Comparison of ENCODE assay signal across 2 cellular contexts in the genomic region with DNA sequence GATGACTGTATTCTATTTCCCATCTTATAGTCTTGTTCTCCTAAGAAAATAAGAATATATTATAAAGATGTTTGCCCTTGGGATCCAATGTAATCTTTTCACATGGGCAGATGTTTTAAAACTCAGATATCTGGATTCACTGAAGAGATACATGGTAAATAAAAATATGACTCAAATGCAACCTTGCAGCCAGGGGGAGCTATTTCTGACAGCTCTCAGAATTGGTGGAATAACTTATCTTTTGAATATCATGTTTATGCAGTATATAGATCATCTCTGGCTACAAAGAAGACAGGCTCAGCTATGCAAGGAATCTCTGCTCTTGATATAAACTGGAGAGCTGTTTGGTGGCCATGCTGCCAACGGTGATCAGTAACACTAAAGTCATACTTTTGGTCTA.
TF ChIP-seq lines count a peak whose summit lies in the region.

No MANE protein-coding gene starts in this region.

TF ChIP-seq in SK-N-SH, 30 proteins besides CTCF, POLR2A, EP300 and RAD21:
- TF ChIP-seq MEF2A (IDR thresholded peaks at IDR 0.05; ENCODE audit: borderline replicate concordance, low read depth) = no peak
- no peak for TF ChIP-seq EZH2phosphoT487 (IDR thresholded peaks at IDR 0.05; ENCODE audit: borderline replicate concordance, low read depth)
- TF ChIP-seq POLR2AphosphoS5 (IDR thresholded peaks at IDR 0.05; ENCODE audit: low read depth, low read length) = no peak
- TF ChIP-seq MXI1 (IDR thresholded peaks at IDR 0.05; ENCODE audit: low read depth, low read length) = no peak
- TF ChIP-seq RCOR1 (IDR thresholded peaks at IDR 0.05; ENCODE audit: low read length) = no peak
- no peak for TF ChIP-seq JUND (IDR thresholded peaks at IDR 0.05)
- TF ChIP-seq FOSL2 (IDR thresholded peaks at IDR 0.05; ENCODE audit: borderline replicate concordance, low read depth) = no peak
- TF ChIP-seq, protein P1, sequence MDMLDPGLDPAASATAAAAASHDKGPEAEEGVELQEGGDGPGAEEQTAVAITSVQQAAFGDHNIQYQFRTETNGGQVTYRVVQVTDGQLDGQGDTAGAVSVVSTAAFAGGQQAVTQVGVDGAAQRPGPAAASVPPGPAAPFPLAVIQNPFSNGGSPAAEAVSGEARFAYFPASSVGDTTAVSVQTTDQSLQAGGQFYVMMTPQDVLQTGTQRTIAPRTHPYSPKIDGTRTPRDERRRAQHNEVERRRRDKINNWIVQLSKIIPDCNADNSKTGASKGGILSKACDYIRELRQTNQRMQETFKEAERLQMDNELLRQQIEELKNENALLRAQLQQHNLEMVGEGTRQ (IDR thresholded peaks at IDR 0.05; ENCODE audit: borderline replicate concordance, low read depth, low read length) = no peak
- TF ChIP-seq SMC3 (IDR thresholded peaks at IDR 0.05; ENCODE audit: low read depth, low read length) = no peak
- no peak for TF ChIP-seq FOXJ3 (CRISPR knock-in tag; IDR thresholded peaks at IDR 0.05)
- no peak for TF ChIP-seq IRF3 (IDR thresholded peaks at IDR 0.05; ENCODE audit: low read depth, low read length)
- TF ChIP-seq, protein P2, sequence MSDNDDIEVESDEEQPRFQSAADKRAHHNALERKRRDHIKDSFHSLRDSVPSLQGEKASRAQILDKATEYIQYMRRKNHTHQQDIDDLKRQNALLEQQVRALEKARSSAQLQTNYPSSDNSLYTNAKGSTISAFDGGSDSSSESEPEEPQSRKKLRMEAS (IDR thresholded peaks at IDR 0.05; ENCODE audit: low read depth) = no peak
- no peak for TF ChIP-seq RXRA (IDR thresholded peaks at IDR 0.05; ENCODE audit: borderline replicate concordance, low read depth)
- TF ChIP-seq ZBTB33 (IDR thresholded peaks at IDR 0.05; ENCODE audit: borderline replicate concordance, low read depth) = no peak
- TF ChIP-seq CHD2 (IDR thresholded peaks at IDR 0.05; ENCODE audit: low read length, partially characterized antibody) = no peak
- no peak for TF ChIP-seq SIN3A (IDR thresholded peaks at IDR 0.05; ENCODE audit: borderline replicate concordance, low read depth, low read length)
TF ChIP-seq in SK-N-SH: peak in this region for 0.

TF ChIP-seq in SK-N-SH treated with all-trans-retinoic acid at 6 μM for 48 hours, 23 proteins besides CTCF, POLR2A, EP300 and RAD21:
- TF ChIP-seq SNAI2 (CRISPR knock-in tag; IDR thresholded peaks at IDR 0.05) = no peak
